Comparison of ENCODE assay signal across 8 cellular contexts in the genomic region with DNA sequence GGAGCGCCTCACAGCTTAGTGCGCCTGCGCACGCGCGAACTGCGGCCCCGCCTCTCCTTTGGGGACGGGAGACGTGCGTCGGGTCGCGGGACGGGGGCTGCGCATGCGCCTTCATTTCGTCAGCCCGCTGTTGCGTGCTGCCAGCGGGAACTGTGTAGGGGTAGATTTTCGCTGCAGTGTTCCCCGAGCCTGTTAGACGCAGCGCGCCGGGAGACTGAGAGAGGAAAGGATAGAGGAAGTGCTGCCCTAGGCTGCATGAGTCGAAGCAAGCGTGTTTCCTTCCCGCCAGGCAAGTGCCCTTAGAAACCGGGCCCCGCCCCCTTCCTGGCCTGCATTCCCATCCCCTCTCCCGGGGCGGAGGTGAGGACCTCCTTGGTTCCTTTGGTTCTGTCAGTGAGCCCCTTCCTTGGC.
A peak's percentile ranks its signal among the peaks of the same experiment; 100 is the strongest.
DNase-seq lines count a peak whose midpoint lies in the region; ATAC-seq lines count a peak whose summit lies in the region.

No MANE protein-coding gene starts in this region.

- peak overlapping the region; percentile 74 for H3K27ac ChIP-seq in caudate nucleus (ENCODE audit: low read depth, low read length)

- ATAC-seq in GM19043 (IDR thresholded peaks at IDR 0.05; ENCODE audit: low read depth, unreplicated experiment): peak; percentile 72
- peak; percentile 83 for ATAC-seq in HG03342 (IDR thresholded peaks at IDR 0.05; ENCODE audit: unreplicated experiment)

- DNase-seq in AG20443 (ENCODE audit: low spot score): peak; percentile 98
- DNase-seq in NCI-H345 (lab: John Stamatoyannopoulos, UW): peak; percentile 96
- peak; percentile 86 to 90 (median 88) for DNase-seq in activated CD4-positive, CD25-positive, alpha-beta regulatory T cell (lab: John Stamatoyannopoulos, UW)
- DNase-seq in caudate nucleus (lab: John Stamatoyannopoulos, UW): peak; percentile 12 to 96 (median 90)
- peak; percentile 94 for DNase-seq in iris pigment epithelial cell (ENCODE audit: low read depth)
- peak; percentile 87 to 92 for DNase-seq in stimulated activated CD4-positive, alpha-beta T cell treated with anti-CD3 and anti-CD28 coated beads, Interleukin-12 subunit alpha, Interleukin-12 subunit beta, amount 100 ng/mL, for 24 hours (ENCODE audit: low read depth in 2 of 2)

Comparison
In these comparisons a context has a peak if more than half of its experiments do, and no peak if none do; other contexts are left out.
1. Peak in every context shown above with its lines: DNase-seq, ATAC-seq and H3K27ac ChIP-seq.